Comparison of ENCODE assay signal across 1 cellular context in genomic region chr19:50431343-50432220, GRCh38.
TF ChIP-seq lines count a peak whose summit lies in the region.

No MANE protein-coding gene starts in this region.

TF ChIP-seq in GM23338, 12 proteins besides CTCF, POLR2A, EP300 and RAD21:
- TF ChIP-seq ZNF462 (CRISPR knock-in tag; IDR thresholded peaks at IDR 0.05) (no peak), POLR2AphosphoS5 (IDR thresholded peaks at IDR 0.05; ENCODE audit: low read depth) (peak; percentile 56; the same call in 1 of the 2 replicates), CREB1 (CRISPR knock-in tag; IDR thresholded peaks at IDR 0.05; ENCODE audit: low read depth) (peak; percentile 93)
TF ChIP-seq in GM23338: peak in this region for 2.
